8 cellular contexts compared by ENCODE assay signal in the genomic region with DNA sequence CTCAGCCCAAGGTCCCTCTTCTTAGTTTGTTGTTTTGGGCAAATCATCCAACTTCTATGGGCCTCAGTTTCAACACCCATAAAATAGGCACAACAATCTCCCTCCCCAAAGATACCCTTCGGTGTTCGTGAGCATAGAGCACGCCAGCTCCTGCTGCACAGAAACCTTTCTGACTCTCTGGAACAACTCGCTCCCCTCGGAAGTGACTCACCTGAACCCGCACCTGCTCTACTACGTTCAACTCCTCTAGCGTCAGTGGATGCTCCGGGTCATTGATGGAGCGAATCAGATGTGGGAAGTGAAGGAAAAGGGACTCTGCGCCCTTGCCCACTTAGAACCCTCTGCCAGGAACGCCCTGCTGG. TPM values are rescaled to one million over a fixed set of nuclear protein-coding genes. Genes with fewer than 3 reads are reported as not detected.
DNase-seq lines count a peak whose midpoint lies in the region; ATAC-seq lines count a peak whose summit lies in the region.

No MANE protein-coding gene starts in this region.

- no peaks in the 10 kb centered on the region for H3K9me3 ChIP-seq in right cardiac atrium (ENCODE audit: control insufficient read depth, low read length)

- DNase-seq in activated CD8-positive, alpha-beta memory T cell treated with anti-CD3 and anti-CD28 coated beads, Interleukin-2, amount 50 U/mL, for 48 hours, result peak; percentile 77
- DNase-seq in right cardiac atrium (no peak), NCI-H2029 treated with DMSO at 0.1 percent for 48 hours (lab: John Stamatoyannopoulos, UW) (no peak), DMS 273 (lab: John Stamatoyannopoulos, UW; ENCODE audit: unreplicated experiment) (no peak)
- DNase-seq in stimulated activated CD4-positive, alpha-beta T cell treated with anti-CD3 and anti-CD28 coated beads, Interleukin-12 subunit alpha, Interleukin-12 subunit beta, amount 100 ng/mL, for 24 hours (ENCODE audit: low read depth in 2 of 2), result peak; percentile 17 to 46

- H3K4me3 ChIP-seq in GM08714 (ENCODE audit: low read length), result peak overlapping the region; percentile 87
- peak overlapping the region; percentile 62 for H3K4me3 ChIP-seq in right cardiac atrium (ENCODE audit: low read length)

- 2% methylated on average over 12 of the region's 12 CpGs for WGBS in right cardiac atrium

- peak overlapping the region; percentile 83 for H3K27ac ChIP-seq in right cardiac atrium (ENCODE audit: low read length)

- no peaks in the 10 kb centered on the region for H3K27me3 ChIP-seq in right cardiac atrium (ENCODE audit: control insufficient read depth, insufficient read depth)

- H3K4me1 ChIP-seq in right cardiac atrium (ENCODE audit: control insufficient read depth, insufficient read depth, low read length), result peaks cover 3% of the 10 kb centered on the region

- intact Hi-C loops in right cardiac atrium (cut with DNase I), result loop anchor here in 2 of 4 donors (5.0 kb wide), 1 partner anchor 36 kb away; no protein-coding TSS in a partner anchor

- peak; percentile 20 for ATAC-seq in HG03378 (IDR thresholded peaks at IDR 0.05; ENCODE audit: unreplicated experiment)
- ATAC-seq in right cardiac atrium, result peak in 1 of 2 donors; percentile 2
- no peak for ATAC-seq in HG03139 (IDR thresholded peaks at IDR 0.05; ENCODE audit: unreplicated experiment)

RNA-seq across cellular contexts. Expression of gene CIAO2B, which starts 0.4 kb away (rescaled TPM):
- total RNA-seq in right cardiac atrium, result 100 to 1,000 TPM in 2 of 4 donors, 10 to 100 TPM in 2; 82.8 to 104 (median 100) TPM
- polyA plus RNA-seq in right cardiac atrium, result 239 TPM

RNA-seq across cellular contexts. Expression of gene CES2, which starts 1.6 kb away (rescaled TPM):
- total RNA-seq in right cardiac atrium, result 10 to 100 TPM; 32.4 to 47.6 (median 37.1) TPM
- 46.1 TPM for polyA plus RNA-seq in right cardiac atrium

RNA-seq across cellular contexts. Expression of gene RRAD, which starts 8.4 kb away (rescaled TPM):
- total RNA-seq in right cardiac atrium, result 100 to 1,000 TPM; 135 to 299 (median 142) TPM
- 375 TPM for polyA plus RNA-seq in right cardiac atrium

RNA-seq across cellular contexts. Expression of gene CDH16, which starts 15.1 kb away (rescaled TPM):
- under 1 TPM; 0.38 to 0.97 (median 0.65) TPM for total RNA-seq in right cardiac atrium
- polyA plus RNA-seq in right cardiac atrium, result 0.50 TPM

RNA-seq across cellular contexts. Expression of gene CES3, which starts 27.3 kb away (rescaled TPM):
- 1 to 10 TPM in 2 of 4 donors, under 1 TPM in 2; 0.88 to 1.3 (median 0.98) TPM for total RNA-seq in right cardiac atrium
- polyA plus RNA-seq in right cardiac atrium, result 0.48 TPM

Comparison
In these comparisons a context has a peak if more than half of its experiments do, and no peak if none do; other contexts are left out.
1. DNase-seq: peak in activated CD8-positive, alpha-beta memory T cell treated with anti-CD3 and anti-CD28 coated beads, Interleukin-2, amount 50 U/mL, for 48 hours (single experiment) and stimulated activated CD4-positive, alpha-beta T cell treated with anti-CD3 and anti-CD28 coated beads, Interleukin-12 subunit alpha, Interleukin-12 subunit beta, amount 100 ng/mL, for 24 hours (2 of 2); none in right cardiac atrium (0 of 3), NCI-H2029 treated with DMSO at 0.1 percent for 48 hours (single experiment) and DMS 273 (single experiment).